9 cellular contexts compared by ENCODE assay signal in genomic region chr12:26119391-26119981, GRCh38. TPM values are rescaled to one million over a fixed set of nuclear protein-coding genes. Genes with fewer than 3 reads are reported as not detected.
DNase-seq lines count a peak whose midpoint lies in the region; ATAC-seq and TF ChIP-seq lines count a peak whose summit lies in the region.
"Had no signal": no experiment of that assay in that cellular context is flagged by ENCODE, and none has a peak within 500 bp of the region (broad histone marks: within the 10 kb centered on the region; RNA-seq: fewer than 3 reads in every experiment).

No MANE protein-coding gene starts in this region.

- H3K79me2 ChIP-seq in parathyroid adenoma, result no peaks in the 10 kb centered on the region

- H3K27ac ChIP-seq in Peyer's patch (peak overlapping the region in 1 of 4 donors; percentile 55), parathyroid adenoma (no peak overlapping the region)

- no peak overlapping the region for H3K9ac ChIP-seq in parathyroid adenoma

- no peak overlapping the region for H2AFZ ChIP-seq in parathyroid adenoma

- peaks cover 0 to 24% (median 3%) of the 10 kb centered on the region in 4 donors for H3K4me1 ChIP-seq in Peyer's patch
- H3K4me1 ChIP-seq in parathyroid adenoma, result peaks cover 4% of the 10 kb centered on the region

- H3K36me3 ChIP-seq in Peyer's patch, result no peaks in the 10 kb centered on the region
- no peaks in the 10 kb centered on the region for H3K36me3 ChIP-seq in parathyroid adenoma (ENCODE audit: control insufficient read depth, insufficient read depth, low read length)

- no peak for TF ChIP-seq POLR2A in Peyer's patch (IDR thresholded peaks at IDR 0.05)
- no peak for TF ChIP-seq POLR2A in erythroblast (IDR thresholded peaks at IDR 0.05; ENCODE audit: low read length)

- ATAC-seq in HG03064 (IDR thresholded peaks at IDR 0.05; ENCODE audit: low read depth, unreplicated experiment), result peak; percentile 37
- no peak for ATAC-seq in HG03342 (IDR thresholded peaks at IDR 0.05; ENCODE audit: unreplicated experiment)
- ATAC-seq in GM19463 (IDR thresholded peaks at IDR 0.05; ENCODE audit: unreplicated experiment), result no peak

- H3K4me3 ChIP-seq in Peyer's patch (no peak overlapping the region), parathyroid adenoma (ENCODE audit: low read depth, low read length) (no peak overlapping the region)

- H3K27me3 ChIP-seq in Peyer's patch, result no peaks in the 10 kb centered on the region
- H3K27me3 ChIP-seq in parathyroid adenoma (ENCODE audit: control insufficient read depth, insufficient read depth, low read length), result no peaks in the 10 kb centered on the region

- peak; percentile 74 for DNase-seq in EH (ENCODE audit: low read depth)
- DNase-seq in Peyer's patch, result no peak
- peak; percentile 9 to 26 for DNase-seq in erythroblast (lab: John Stamatoyannopoulos, UW)
- no peak for DNase-seq in iPS-NIHi7 (ENCODE audit: extremely low spot score)

- no peak overlapping the region for H3K4me2 ChIP-seq in parathyroid adenoma (ENCODE audit: low read length)

- H3K9me3 ChIP-seq in Peyer's patch, result no peaks in the 10 kb centered on the region
- no peaks in the 10 kb centered on the region for H3K9me3 ChIP-seq in parathyroid adenoma (ENCODE audit: control insufficient read depth, low read length)

- TF ChIP-seq CTCF in Peyer's patch (IDR thresholded peaks at IDR 0.05), result peak; percentile 11 to 68 (median 52)
- TF ChIP-seq CTCF in parathyroid adenoma (IDR thresholded peaks at IDR 0.05), result peak; percentile 30

RNA-seq across cellular contexts. Expression of gene BHLHE41, which starts 5.4 kb away (rescaled TPM):
- 10 to 100 TPM in 1 of 4 donors, 1 to 10 TPM in 2, under 1 TPM in 1; 0.18 to 11.6 (median 2.2) TPM for total RNA-seq in Peyer's patch
- total RNA-seq: T-helper 2 cell treated with Interferon-gamma antibody and Interleukin-4, amounts not matched to agents 100 ng/mL and 5 ng/mL, for 36 hours had no signal

Comparison
In these comparisons a context has a peak if more than half of its experiments do, and no peak if none do; other contexts are left out.
1. DNase-seq: peak in EH (single experiment) and erythroblast (2 of 2); none in Peyer's patch (0 of 3) and iPS-NIHi7 (single experiment).